29 cellular contexts compared by ENCODE assay signal in the genomic region with DNA sequence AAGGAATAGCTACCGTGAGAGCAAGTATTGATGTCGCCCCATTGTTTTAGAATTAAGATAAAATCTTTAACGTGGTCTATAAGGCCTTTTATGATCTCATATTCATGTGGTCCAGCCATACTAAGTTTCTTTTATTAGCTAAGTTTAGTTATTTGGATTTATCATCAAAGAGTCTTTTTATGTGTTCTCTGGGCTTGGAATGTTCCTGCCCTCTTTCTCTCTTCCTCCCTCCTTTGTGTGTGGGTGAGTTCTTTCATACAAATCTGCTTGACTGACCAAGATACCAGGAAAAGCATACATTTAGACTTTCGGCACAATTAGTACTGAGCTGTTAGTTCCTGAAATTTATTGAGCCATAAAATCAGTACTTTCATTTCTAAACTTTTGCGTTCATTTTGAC. TPM values are rescaled to one million over a fixed set of nuclear protein-coding genes. Genes with fewer than 3 reads are reported as not detected.
"Had no signal": no experiment of that assay in that cellular context is flagged by ENCODE, and none has a peak within 500 bp of the region (broad histone marks: within the 10 kb centered on the region; RNA-seq: fewer than 3 reads in every experiment).

No MANE protein-coding gene starts in this region.

- H3K4me3 ChIP-seq: cardiac muscle cell, heart right ventricle, left ventricle myocardium inferior, pancreas, right lobe of liver, stomach, transverse colon, uterus had no signal

- H3K27me3 ChIP-seq: cardiac muscle cell, pancreas, right lobe of liver, stomach, transverse colon, uterus had no signal

- ATAC-seq: heart right ventricle; pancreas; right lobe of liver; stimulated activated memory B cell treated with anti-CD40 and anti-IgM and Interleukin-4, amounts not matched to agents 10 μg/mL and 1 μg/mL and 100 μg/mL, for 72 hours; WTC11 had no signal

- H3K36me3 ChIP-seq: cardiac muscle cell, heart right ventricle, left ventricle myocardium inferior, pancreas, stomach, transverse colon, uterus had no signal

- DNase-seq: activated CD4-positive, alpha-beta T cell treated with anti-CD3 and anti-CD28 coated beads, Interleukin-2, amount 50 U/mL, for 4 hours; activated CD8-positive, alpha-beta memory T cell treated with anti-CD3 and anti-CD28 coated beads for 24 hours; activated CD8-positive, alpha-beta memory T cell treated with anti-CD3 and anti-CD28 coated beads, Interleukin-2, amount 50 U/mL, for 4 hours; activated naive CD4-positive, alpha-beta T cell treated with Interleukin-2 at 50 U/mL for 16 hours; activated naive CD8-positive, alpha-beta T cell treated with anti-CD3 and anti-CD28 coated beads for 36 hours; activated T-cell treated with anti-CD3 and anti-CD28 coated beads, Interleukin-2, amount 50 U/mL, for 24 hours; heart right ventricle; left ventricle myocardium inferior; mammary epithelial cell; midbrain; nephron progenitor cell; pancreas; right lobe of liver; small intestine; stimulated activated CD4-positive, alpha-beta T cell treated with anti-CD3 and anti-CD28 coated beads, Interleukin-15, amount 100 ng/mL, for 24 hours; stomach; T-helper 9 cell; transverse colon; uterus had no signal

- H3K9me3 ChIP-seq: heart right ventricle, left ventricle myocardium inferior, pancreas, right lobe of liver, stomach, transverse colon, uterus had no signal

- H3K27ac ChIP-seq: cardiac muscle cell, heart right ventricle, left ventricle myocardium inferior, pancreas, stomach, transverse colon, uterus had no signal

- H3K4me1 ChIP-seq: heart right ventricle, left ventricle myocardium inferior, pancreas, stomach, transverse colon, uterus had no signal

RNA-seq across cellular contexts. Expression of a gene that starts 11.3 kb away (rescaled TPM):
- total RNA-seq: activated T-helper 2 cell treated with anti-CD3 and anti-CD28 coated beads, Interferon-gamma antibody, Interleukin-2, Interleukin-4, amounts not matched to agents 10 μg/mL and 5 μg/mL and 100 μg/mL, durations not matched to agents 14 hours and 24 hours and 36 hours; cerebellum; epithelial cell of proximal tubule; kidney epithelial cell; left ventricle myocardium inferior; mammary epithelial cell; T-helper 1 cell treated with Interleukin-12 subunit alpha and Interleukin-12 subunit beta and Interleukin-4 antibody, amounts not matched to agents 30 ng/mL and 1 ng/mL, for 36 hours; temporal lobe had no signal
- polyA plus RNA-seq: mammary epithelial cell had no signal

RNA-seq across cellular contexts. Expression of a gene that starts 48.7 kb away (rescaled TPM):
- total RNA-seq: activated naive CD8-positive, alpha-beta T cell treated with anti-CD3 and anti-CD28 coated beads for 36 hours; activated T-helper 2 cell treated with anti-CD3 and anti-CD28 coated beads, Interferon-gamma antibody, Interleukin-2, Interleukin-4, amounts not matched to agents 10 μg/mL and 5 μg/mL and 100 μg/mL, durations not matched to agents 14 hours and 24 hours and 36 hours; cardiac muscle cell; cerebellum; epithelial cell of proximal tubule; fibroblast of villous mesenchyme; heart right ventricle; kidney epithelial cell; left ventricle myocardium inferior; mammary epithelial cell; pancreas; right lobe of liver; stomach; T-helper 1 cell treated with Interleukin-12 subunit alpha and Interleukin-12 subunit beta and Interleukin-4 antibody, amounts not matched to agents 30 ng/mL and 1 ng/mL, for 36 hours; temporal lobe; transverse colon; uterus; WTC11 had no signal
- polyA plus RNA-seq: cardiac muscle cell, heart right ventricle, mammary epithelial cell, pancreas, stomach had no signal
